ENCODE assay signal across 10 cellular contexts in the genomic region with DNA sequence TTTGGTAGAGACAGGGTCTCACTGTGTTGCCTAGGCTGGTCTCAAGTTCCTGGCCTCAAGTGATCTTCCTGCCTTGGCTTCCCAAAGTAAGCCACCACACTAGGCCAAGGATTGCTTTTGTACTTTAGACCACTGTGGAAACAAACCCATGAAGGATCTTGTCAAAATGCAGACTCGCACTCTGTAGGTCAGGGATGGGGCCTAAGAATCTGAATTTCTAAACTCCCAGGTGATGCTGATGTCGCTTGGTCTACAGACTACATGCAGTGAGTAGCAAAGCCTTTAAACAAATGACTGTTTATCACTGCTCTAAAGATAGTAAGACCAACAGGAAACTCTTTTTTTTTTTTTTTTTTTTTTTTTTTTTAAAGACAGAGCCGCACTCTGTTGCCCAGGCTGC. TPM values are rescaled to one million over a fixed set of nuclear protein-coding genes. Genes with fewer than 3 reads are reported as not detected.
A peak's percentile ranks its signal among the peaks of the same experiment; 100 is the strongest.
DNase-seq lines count a peak whose midpoint lies in the region; ATAC-seq and FAIRE-seq lines count a peak whose summit lies in the region.
"Had no signal": no experiment of that assay in that cellular context is flagged by ENCODE, and none has a peak within 500 bp of the region (broad histone marks: within the 10 kb centered on the region; RNA-seq: fewer than 3 reads in every experiment).

No MANE protein-coding gene starts in this region.

- in situ Hi-C loops in HAP-1 (cut with MboI; ENCODE audit: low sequenced_read_pairs) = no loop called here

- H3K9me3 ChIP-seq in HAP-1 = no peaks in the 10 kb centered on the region

- H3K36me3 Mint-ChIP-seq in immature natural killer cell = no peaks in the 10 kb centered on the region

- DNase-seq in immature natural killer cell = peak in 1 of 3 donors; percentile 11
- DNase-seq in RCC 7860 (ENCODE audit: low spot score) = no peak
- no peak for DNase-seq in HAP-1 (ENCODE audit: low spot score in 2 of 2)
- DNase-seq in NCI-H1105 treated with DMSO at 0.1 percent for 48 hours (lab: John Stamatoyannopoulos, UW) = no peak
- no peak for DNase-seq in foreskin melanocyte
- DNase-seq: glutamatergic neuron, retina had no signal

- FAIRE-seq in RCC 7860 (lab: Jason Lieb, UNC) = no peak

- H3K27ac Mint-ChIP-seq in immature natural killer cell = peak overlapping the region in 5 of 6 donors; percentile 45 to 82 (median 52)

- H3K27me3 ChIP-seq in HAP-1 (ENCODE audit: low read depth) = no peaks in the 10 kb centered on the region

- ATAC-seq in GM18502 (IDR thresholded peaks at IDR 0.05; ENCODE audit: poor library complexity, unreplicated experiment) (peak; percentile 68), GM21423 (IDR thresholded peaks at IDR 0.05; ENCODE audit: unreplicated experiment) (peak; percentile 80), HG03439 (IDR thresholded peaks at IDR 0.05; ENCODE audit: unreplicated experiment) (peak; percentile 79)

- no peaks in the 10 kb centered on the region for H3K36me3 ChIP-seq in HAP-1 (replicated peaks)

- no peaks in the 10 kb centered on the region for H3K9me3 Mint-ChIP-seq in immature natural killer cell

- H3K4me1 Mint-ChIP-seq in immature natural killer cell = peaks cover 22 to 24% of the 10 kb centered on the region in 2 donors

- H3K27me3 Mint-ChIP-seq in immature natural killer cell (ENCODE audit: low read depth in 3 of 3) = peaks cover 0 to 1% (median 0%) of the 10 kb centered on the region in 3 donors

- H3K4me3 Mint-ChIP-seq in immature natural killer cell = peak overlapping the region in 3 of 5 donors; percentile 22 to 73 (median 56)

- H3K4me3 ChIP-seq in HAP-1 = no peak overlapping the region

- H3K4me1 ChIP-seq in HAP-1 = no peaks in the 10 kb centered on the region; the same call in 1 of the 2 replicates

RNA-seq across cellular contexts. Expression of a gene that starts 54.1 kb away (rescaled TPM):
- 10 to 100 TPM in 2 of 3 donors, 1 to 10 TPM in 1; 9.5 to 13.9 (median 11.3) TPM for polyA plus RNA-seq in immature natural killer cell

RNA-seq across cellular contexts. Expression of a gene that starts 54.4 kb away (rescaled TPM):
- 10 to 100 TPM in 2 of 3 donors, 1 to 10 TPM in 1; 9.4 to 13.3 (median 10.4) TPM for polyA plus RNA-seq in immature natural killer cell
